ENCODE assay signal across 1 cellular context in genomic region chr22:21077884-21078508, GRCh38.
TF ChIP-seq lines count a peak whose summit lies in the region.

No MANE protein-coding gene starts in this region.

TF ChIP-seq in HEK293, 187 proteins besides CTCF, POLR2A, EP300 and RAD21 (continued from another document):
- no peak for TF ChIP-seq ZNF701 (tag by site-specific recombination; IDR thresholded peaks at IDR 0.05)
- no peak for TF ChIP-seq ZSCAN23 (tag by site-specific recombination; IDR thresholded peaks at IDR 0.05)
- no peak for TF ChIP-seq ZNF645 (tag by site-specific recombination; IDR thresholded peaks at IDR 0.05)
- 0 out of 2 replicates have a peak, but pooled peaks have one; percentile 15 for TF ChIP-seq ZFHX2 (tag by site-specific recombination; conservative IDR thresholded peaks at IDR 0.05)
